In the genomic region with DNA sequence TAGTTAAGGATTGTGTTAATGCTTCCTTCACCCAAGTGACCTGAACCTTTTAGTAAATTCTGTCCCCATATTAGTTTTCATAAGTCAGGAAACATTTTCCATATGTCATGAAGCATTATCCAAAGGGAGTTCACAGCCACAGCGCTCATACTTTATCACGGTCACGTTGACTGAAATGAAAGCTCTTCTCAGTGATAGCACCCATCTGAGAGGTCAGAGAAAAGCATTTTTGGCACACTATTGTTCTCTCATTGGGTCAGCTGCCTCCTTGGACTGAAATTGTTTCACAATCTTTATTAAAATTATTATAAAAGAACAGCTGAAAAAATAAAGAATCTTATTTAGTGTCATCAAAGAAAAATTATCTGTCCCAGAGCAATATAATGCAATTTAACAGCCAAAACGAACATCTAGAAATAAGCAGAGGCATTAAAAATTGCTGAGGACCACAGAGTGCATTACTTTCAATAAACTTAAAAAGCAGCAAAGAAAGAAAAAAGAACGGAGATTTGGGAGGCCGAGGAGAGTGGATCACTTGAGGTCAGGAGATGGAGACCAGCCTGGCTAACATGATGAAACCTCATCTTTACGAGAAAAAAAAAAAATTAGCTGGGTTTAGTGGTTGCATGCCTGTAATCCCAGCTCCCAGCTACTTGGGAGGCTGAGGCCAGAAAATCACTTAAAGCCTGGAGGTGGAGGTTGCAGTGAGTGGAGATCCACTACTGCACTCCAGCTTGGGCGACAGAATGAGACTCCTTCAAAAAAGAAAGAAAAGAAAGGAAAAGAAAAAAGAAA, we compare ENCODE assay signal across 16 cellular contexts.
"Had no signal": no experiment of that assay in that cellular context is flagged by ENCODE, and none has a peak within 500 bp of the region (broad histone marks: within the 10 kb centered on the region; RNA-seq: fewer than 3 reads in every experiment).

No MANE protein-coding gene starts in this region.

- H3K27me3 ChIP-seq: brain microvascular endothelial cell, dorsolateral prefrontal cortex, right atrium auricular region, tibial nerve had no signal

- ATAC-seq: esophagus mucosa; stimulated activated naive B cell treated with anti-CD40 and anti-IgM and Interleukin-4, amounts not matched to agents 10 μg/mL and 1 μg/mL and 100 μg/mL, for 72 hours had no signal

- H3K27ac ChIP-seq: brain microvascular endothelial cell, dorsolateral prefrontal cortex, right atrium auricular region, tibial nerve had no signal

- H3K4me3 ChIP-seq: dorsolateral prefrontal cortex, right atrium auricular region, tibial nerve had no signal

- H3K9me3 ChIP-seq: right atrium auricular region had no signal

- DNase-seq: activated CD4-positive, alpha-beta T cell treated with anti-CD3 and anti-CD28 coated beads, Interleukin-2, amount 50 U/mL, for 48 hours; activated CD4-positive, CD25-positive, alpha-beta regulatory T cell treated with anti-CD3 and anti-CD28 coated beads, Interleukin-2, amount 50 U/mL, for 72 hours; activated gamma-delta T cell; activated T-cell treated with anti-CD3 and anti-CD28 coated beads, Interleukin-2, amount 50 U/mL, for 48 hours; brain microvascular endothelial cell; dorsolateral prefrontal cortex; kidney glomerular epithelial cell; mesendoderm; naive B cell; posterior cingulate gyrus; stimulated activated CD4-positive, alpha-beta T cell treated with anti-CD3 and anti-CD28 coated beads, Interleukin-2, amount 100 ng/mL, for 24 hours; stimulated activated naive B cell treated with anti-CD40 and anti-IgM and Interleukin-4, amounts not matched to agents 10 μg/mL and 1 μg/mL and 100 μg/mL, for 72 hours; SW 1271 had no signal

- H3K4me1 ChIP-seq: right atrium auricular region, tibial nerve had no signal

- H3K36me3 ChIP-seq: brain microvascular endothelial cell, right atrium auricular region, tibial nerve had no signal
